Comparison of ENCODE assay signal across 21 cellular contexts in genomic region chr2:143375376-143375880, GRCh38.
DNase-seq lines count a peak whose midpoint lies in the region; ATAC-seq and TF ChIP-seq lines count a peak whose summit lies in the region.
"Had no signal": no experiment of that assay in that cellular context is flagged by ENCODE, and none has a peak within 500 bp of the region (broad histone marks: within the 10 kb centered on the region; RNA-seq: fewer than 3 reads in every experiment).

No MANE protein-coding gene starts in this region.

- H4K20me1 ChIP-seq in smooth muscle cell (ENCODE audit: low read depth): no peaks in the 10 kb centered on the region

- H3K27ac ChIP-seq in brain microvascular endothelial cell (no peak overlapping the region), smooth muscle cell (ENCODE audit: low read depth) (no peak overlapping the region), gastroesophageal sphincter (no peak overlapping the region)
- H3K27ac ChIP-seq: C4-2B, HL-60 had no signal

- H3K79me2 ChIP-seq in smooth muscle cell (ENCODE audit: low read depth): no peaks in the 10 kb centered on the region

- TF ChIP-seq CTCF in brain microvascular endothelial cell (IDR thresholded peaks at IDR 0.05; ENCODE audit: low read depth, low read length, missing control alignments) (no peak), smooth muscle cell (IDR thresholded peaks at IDR 0.05; ENCODE audit: borderline replicate concordance, insufficient read depth, poor library complexity, severe bottlenecking) (no peak), gastroesophageal sphincter (IDR thresholded peaks at IDR 0.05) (no peak)

- peak overlapping the region; percentile 39 for H2AFZ ChIP-seq in smooth muscle cell (ENCODE audit: low read depth)

- H3K4me1 ChIP-seq in smooth muscle cell (ENCODE audit: low read depth) (no peaks in the 10 kb centered on the region), gastroesophageal sphincter (no peaks in the 10 kb centered on the region)

- 56% methylated on average over 3 of the region's 3 CpGs for WGBS in smooth muscle cell (ENCODE audit: low lambda C conversion rate)
- 73 to 83% methylated on average over 3 of the region's 3 CpGs for WGBS in gastroesophageal sphincter (ENCODE audit: low coverage in 1 of 2), 2 donors

- H3K27me3 ChIP-seq in brain microvascular endothelial cell (replicated peaks): no peaks in the 10 kb centered on the region
- no peaks in the 10 kb centered on the region for H3K27me3 ChIP-seq in smooth muscle cell (ENCODE audit: low read depth)
- no peaks in the 10 kb centered on the region for H3K27me3 ChIP-seq in gastroesophageal sphincter
- H3K27me3 ChIP-seq: MG63 had no signal

- no peak for TF ChIP-seq POLR2A in gastroesophageal sphincter (IDR thresholded peaks at IDR 0.05)

- H3K4me3 ChIP-seq in brain microvascular endothelial cell (ENCODE audit: low read depth, low read length): no peak overlapping the region
- H3K4me3 ChIP-seq in smooth muscle cell: no peak overlapping the region
- H3K4me3 ChIP-seq in gastroesophageal sphincter: no peak overlapping the region
- H3K4me3 ChIP-seq: MG63 had no signal

- H3K36me3 ChIP-seq in brain microvascular endothelial cell (replicated peaks) (no peaks in the 10 kb centered on the region), smooth muscle cell (ENCODE audit: low read depth) (no peaks in the 10 kb centered on the region), gastroesophageal sphincter (no peaks in the 10 kb centered on the region)
- H3K36me3 ChIP-seq: MG63 had no signal

- TF ChIP-seq EP300 in gastroesophageal sphincter (IDR thresholded peaks at IDR 0.05): no peak

- ATAC-seq in gastroesophageal sphincter (no peak), HG02642 (IDR thresholded peaks at IDR 0.05; ENCODE audit: poor library complexity, unreplicated experiment) (no peak)

- DNase-seq in NCI-H226: peak; percentile 37
- DNase-seq in brain microvascular endothelial cell: peak; percentile 40
- peak; percentile 10 for DNase-seq in iris pigment epithelial cell (ENCODE audit: low read depth)
- no peak for DNase-seq in smooth muscle cell (lab: John Stamatoyannopoulos, UW; ENCODE audit: unreplicated experiment)
- DNase-seq in HuH-7 (ENCODE audit: low spot score): no peak
- DNase-seq: AML-193, DMS79, HFFc6, Kasumi-1, MG63, NCI-H1092, NCI-H1436 treated with DMSO at 0.1 percent for 48 hours, NCI-H2029 treated with DMSO at 0.1 percent for 48 hours, NCI-H510A treated with DMSO at 0.1 percent for 48 hours, NCI-H82, SHP77 treated with DMSO at 0.1 percent for 48 hours, SK-N-SH had no signal

- no peak overlapping the region for H3K9ac ChIP-seq in smooth muscle cell (ENCODE audit: low read depth)
- H3K9ac ChIP-seq: SK-N-SH had no signal

- H3F3A ChIP-seq in smooth muscle cell (ENCODE audit: low read depth): no peaks in the 10 kb centered on the region

- H3K9me3 ChIP-seq in smooth muscle cell (replicated peaks; ENCODE audit: low read depth) (no peaks in the 10 kb centered on the region), gastroesophageal sphincter (no peaks in the 10 kb centered on the region)
- H3K9me3 ChIP-seq: MG63, SK-N-SH had no signal

- H3K4me2 ChIP-seq in smooth muscle cell: peak overlapping the region; percentile 15
- H3K4me2 ChIP-seq: SK-N-SH had no signal

- in situ Hi-C loops in brain microvascular endothelial cell (cut with HindIII; ENCODE audit: low pct_ligation_motif_present, low sequenced_read_pairs): no loop called here

Comparison
In these comparisons a context has a peak if more than half of its experiments do, and no peak if none do; other contexts are left out.
1. DNase-seq: peak in NCI-H226 (single experiment), brain microvascular endothelial cell (single experiment) and iris pigment epithelial cell (single experiment); none in smooth muscle cell (single experiment) and HuH-7 (single experiment).